In genomic region chr7:55255501-55256445, GRCh38 we compare ENCODE assay signal across 1 cellular context.
TF ChIP-seq lines count a peak whose summit lies in the region.

No MANE protein-coding gene starts in this region.

TF ChIP-seq in HepG2, 621 proteins besides CTCF, POLR2A, EP300 and RAD21 (continued from another document):
- TF ChIP-seq SP140L (CRISPR knock-in tag; IDR thresholded peaks at IDR 0.05; ENCODE audit: borderline replicate concordance) (no peak), ZNF501 (CRISPR knock-in tag; IDR thresholded peaks at IDR 0.05) (no peak), NFKBIZ (CRISPR knock-in tag; IDR thresholded peaks at IDR 0.05) (no peak), TBX2 (CRISPR knock-in tag; IDR thresholded peaks at IDR 0.05; ENCODE audit: borderline replicate concordance) (0 out of 2 replicates have a peak, but pooled peaks have one; percentile 20), TAF1 (CRISPR knock-in tag; IDR thresholded peaks at IDR 0.05) (no peak), ZNF788 (CRISPR knock-in tag; IDR thresholded peaks at IDR 0.05; ENCODE audit: borderline replicate concordance) (peak; percentile 45; the same call in 1 of the 2 replicates), KDM3A (CRISPR knock-in tag; IDR thresholded peaks at IDR 0.05; ENCODE audit: low read depth) (0 out of 2 replicates have a peak, but pooled peaks have one; percentile 71), NBN (conservative IDR thresholded peaks at IDR 0.05) (no peak), ZNF512B (CRISPR knock-in tag; IDR thresholded peaks at IDR 0.05; ENCODE audit: borderline replicate concordance) (0 out of 2 replicates have a peak, but pooled peaks have one; percentile 46), CHD2 (IDR thresholded peaks at IDR 0.05; ENCODE audit: low read depth, low read length) (0 out of 2 replicates have a peak, but pooled peaks have one; percentile 14)
